In genomic region chr5:125794922-125795321, GRCh38 we compare ENCODE assay signal across 8 cellular contexts.
"Had no signal": no experiment of that assay in that cellular context is flagged by ENCODE, and none has a peak within 500 bp of the region (broad histone marks: within the 10 kb centered on the region; RNA-seq: fewer than 3 reads in every experiment).

No MANE protein-coding gene starts in this region.

- DNase-seq: GM23248, GOT3, H7, H9, HCEC 1CT, HFFc6 had no signal

- H3K4me1 ChIP-seq: HAP-1 had no signal

- H3K4me3 ChIP-seq: GM23248, GM23338, HAP-1 had no signal

- H3K36me3 ChIP-seq: HAP-1 had no signal

- H3K9me3 ChIP-seq: HAP-1 had no signal

- H3K27ac ChIP-seq: GM23248 had no signal
